ENCODE assay signal across 1 cellular context in the genomic region with DNA sequence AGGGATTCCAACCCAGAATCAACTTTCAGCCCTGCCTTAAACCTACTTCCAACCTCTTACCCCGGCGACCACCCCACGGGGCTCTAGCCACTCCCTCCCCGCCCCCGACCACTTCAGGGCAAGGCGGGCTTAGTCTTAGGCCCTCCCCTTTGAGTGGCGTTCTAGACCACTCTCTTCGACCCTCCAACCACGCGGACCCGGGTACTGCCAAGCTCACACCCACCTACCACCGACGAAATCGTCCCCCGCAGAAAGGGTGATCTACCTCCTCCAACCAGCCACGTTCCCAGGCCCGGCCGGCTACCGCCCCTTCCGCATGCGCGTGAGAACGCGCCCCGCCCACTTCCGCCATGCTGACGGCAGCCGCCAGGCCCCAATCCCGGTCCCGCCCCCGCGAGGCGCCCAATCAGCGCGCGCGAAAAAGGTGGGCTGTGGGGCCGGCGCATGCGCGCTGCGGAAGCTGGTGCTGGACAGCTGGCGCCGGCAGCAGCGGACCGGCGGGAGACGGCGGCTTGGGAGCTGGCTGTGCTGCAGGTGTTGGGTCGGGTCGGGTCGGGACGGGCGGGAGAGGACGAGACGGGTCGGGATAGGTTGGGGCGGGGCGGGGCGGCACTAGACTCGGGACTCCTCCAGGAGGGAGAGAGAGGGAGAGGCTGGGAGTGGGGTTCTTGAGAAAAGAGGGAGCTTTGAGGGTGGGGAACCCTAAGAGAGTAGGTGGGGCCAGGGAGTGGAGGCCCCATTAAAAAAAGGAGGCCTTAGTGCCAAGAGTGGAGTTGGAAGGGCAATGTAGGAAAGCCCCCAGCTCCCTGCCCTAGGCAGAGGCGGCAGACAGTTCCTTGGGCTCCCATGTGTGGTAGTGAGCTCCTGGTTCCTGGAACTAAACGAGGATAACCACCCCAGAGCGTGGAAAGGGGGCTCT.
TF ChIP-seq lines count a peak whose summit lies in the region.

A gene with protein sequence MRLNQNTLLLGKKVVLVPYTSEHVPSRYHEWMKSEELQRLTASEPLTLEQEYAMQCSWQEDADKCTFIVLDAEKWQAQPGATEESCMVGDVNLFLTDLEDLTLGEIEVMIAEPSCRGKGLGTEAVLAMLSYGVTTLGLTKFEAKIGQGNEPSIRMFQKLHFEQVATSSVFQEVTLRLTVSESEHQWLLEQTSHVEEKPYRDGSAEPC (minus strand): TSS at position 302 of the 919 bp plus-strand sequence. CDS start 647 bp downstream, outside the sequence.

TF ChIP-seq in K562, 482 proteins besides CTCF, POLR2A, EP300 and RAD21 (continued from another document and continues in another):
- TF ChIP-seq, protein P1, sequence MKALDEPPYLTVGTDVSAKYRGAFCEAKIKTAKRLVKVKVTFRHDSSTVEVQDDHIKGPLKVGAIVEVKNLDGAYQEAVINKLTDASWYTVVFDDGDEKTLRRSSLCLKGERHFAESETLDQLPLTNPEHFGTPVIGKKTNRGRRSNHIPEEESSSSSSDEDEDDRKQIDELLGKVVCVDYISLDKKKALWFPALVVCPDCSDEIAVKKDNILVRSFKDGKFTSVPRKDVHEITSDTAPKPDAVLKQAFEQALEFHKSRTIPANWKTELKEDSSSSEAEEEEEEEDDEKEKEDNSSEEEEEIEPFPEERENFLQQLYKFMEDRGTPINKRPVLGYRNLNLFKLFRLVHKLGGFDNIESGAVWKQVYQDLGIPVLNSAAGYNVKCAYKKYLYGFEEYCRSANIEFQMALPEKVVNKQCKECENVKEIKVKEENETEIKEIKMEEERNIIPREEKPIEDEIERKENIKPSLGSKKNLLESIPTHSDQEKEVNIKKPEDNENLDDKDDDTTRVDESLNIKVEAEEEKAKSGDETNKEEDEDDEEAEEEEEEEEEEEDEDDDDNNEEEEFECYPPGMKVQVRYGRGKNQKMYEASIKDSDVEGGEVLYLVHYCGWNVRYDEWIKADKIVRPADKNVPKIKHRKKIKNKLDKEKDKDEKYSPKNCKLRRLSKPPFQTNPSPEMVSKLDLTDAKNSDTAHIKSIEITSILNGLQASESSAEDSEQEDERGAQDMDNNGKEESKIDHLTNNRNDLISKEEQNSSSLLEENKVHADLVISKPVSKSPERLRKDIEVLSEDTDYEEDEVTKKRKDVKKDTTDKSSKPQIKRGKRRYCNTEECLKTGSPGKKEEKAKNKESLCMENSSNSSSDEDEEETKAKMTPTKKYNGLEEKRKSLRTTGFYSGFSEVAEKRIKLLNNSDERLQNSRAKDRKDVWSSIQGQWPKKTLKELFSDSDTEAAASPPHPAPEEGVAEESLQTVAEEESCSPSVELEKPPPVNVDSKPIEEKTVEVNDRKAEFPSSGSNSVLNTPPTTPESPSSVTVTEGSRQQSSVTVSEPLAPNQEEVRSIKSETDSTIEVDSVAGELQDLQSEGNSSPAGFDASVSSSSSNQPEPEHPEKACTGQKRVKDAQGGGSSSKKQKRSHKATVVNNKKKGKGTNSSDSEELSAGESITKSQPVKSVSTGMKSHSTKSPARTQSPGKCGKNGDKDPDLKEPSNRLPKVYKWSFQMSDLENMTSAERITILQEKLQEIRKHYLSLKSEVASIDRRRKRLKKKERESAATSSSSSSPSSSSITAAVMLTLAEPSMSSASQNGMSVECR (CRISPR knock-in tag; IDR thresholded peaks at IDR 0.05), result no peak
- TF ChIP-seq ZSCAN29 (IDR thresholded peaks at IDR 0.05), result no peak
- TF ChIP-seq POLR2G (IDR thresholded peaks at IDR 0.05; ENCODE audit: low read depth, low read length), result peak; percentile 86
- no peak for TF ChIP-seq STAG1 (CRISPR knock-in tag; IDR thresholded peaks at IDR 0.05; ENCODE audit: borderline replicate concordance)
- peak; percentile 60; the same call in 1 of the 2 replicates for TF ChIP-seq SPI1 (IDR thresholded peaks at IDR 0.05; ENCODE audit: borderline replicate concordance, low read depth, low read length)
- TF ChIP-seq, protein P2, sequence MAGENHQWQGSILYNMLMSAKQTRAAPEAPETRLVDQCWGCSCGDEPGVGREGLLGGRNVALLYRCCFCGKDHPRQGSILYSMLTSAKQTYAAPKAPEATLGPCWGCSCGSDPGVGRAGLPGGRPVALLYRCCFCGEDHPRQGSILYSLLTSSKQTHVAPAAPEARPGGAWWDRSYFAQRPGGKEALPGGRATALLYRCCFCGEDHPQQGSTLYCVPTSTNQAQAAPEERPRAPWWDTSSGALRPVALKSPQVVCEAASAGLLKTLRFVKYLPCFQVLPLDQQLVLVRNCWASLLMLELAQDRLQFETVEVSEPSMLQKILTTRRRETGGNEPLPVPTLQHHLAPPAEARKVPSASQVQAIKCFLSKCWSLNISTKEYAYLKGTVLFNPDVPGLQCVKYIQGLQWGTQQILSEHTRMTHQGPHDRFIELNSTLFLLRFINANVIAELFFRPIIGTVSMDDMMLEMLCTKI (IDR thresholded peaks at IDR 0.05; ENCODE audit: partially characterized antibody), result no peak
- TF ChIP-seq SMARCA5 (IDR thresholded peaks at IDR 0.05), result no peak
- no peak for TF ChIP-seq BACH1 (tag; IDR thresholded peaks at IDR 0.05)
- no peak for TF ChIP-seq ZNF436 (CRISPR knock-in tag; IDR thresholded peaks at IDR 0.05)
- TF ChIP-seq, protein P3, sequence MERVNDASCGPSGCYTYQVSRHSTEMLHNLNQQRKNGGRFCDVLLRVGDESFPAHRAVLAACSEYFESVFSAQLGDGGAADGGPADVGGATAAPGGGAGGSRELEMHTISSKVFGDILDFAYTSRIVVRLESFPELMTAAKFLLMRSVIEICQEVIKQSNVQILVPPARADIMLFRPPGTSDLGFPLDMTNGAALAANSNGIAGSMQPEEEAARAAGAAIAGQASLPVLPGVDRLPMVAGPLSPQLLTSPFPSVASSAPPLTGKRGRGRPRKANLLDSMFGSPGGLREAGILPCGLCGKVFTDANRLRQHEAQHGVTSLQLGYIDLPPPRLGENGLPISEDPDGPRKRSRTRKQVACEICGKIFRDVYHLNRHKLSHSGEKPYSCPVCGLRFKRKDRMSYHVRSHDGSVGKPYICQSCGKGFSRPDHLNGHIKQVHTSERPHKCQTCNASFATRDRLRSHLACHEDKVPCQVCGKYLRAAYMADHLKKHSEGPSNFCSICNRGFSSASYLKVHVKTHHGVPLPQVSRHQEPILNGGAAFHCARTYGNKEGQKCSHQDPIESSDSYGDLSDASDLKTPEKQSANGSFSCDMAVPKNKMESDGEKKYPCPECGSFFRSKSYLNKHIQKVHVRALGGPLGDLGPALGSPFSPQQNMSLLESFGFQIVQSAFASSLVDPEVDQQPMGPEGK (CRISPR knock-in tag; IDR thresholded peaks at IDR 0.05; ENCODE audit: borderline replicate concordance), result no peak
- TF ChIP-seq, protein P4, sequence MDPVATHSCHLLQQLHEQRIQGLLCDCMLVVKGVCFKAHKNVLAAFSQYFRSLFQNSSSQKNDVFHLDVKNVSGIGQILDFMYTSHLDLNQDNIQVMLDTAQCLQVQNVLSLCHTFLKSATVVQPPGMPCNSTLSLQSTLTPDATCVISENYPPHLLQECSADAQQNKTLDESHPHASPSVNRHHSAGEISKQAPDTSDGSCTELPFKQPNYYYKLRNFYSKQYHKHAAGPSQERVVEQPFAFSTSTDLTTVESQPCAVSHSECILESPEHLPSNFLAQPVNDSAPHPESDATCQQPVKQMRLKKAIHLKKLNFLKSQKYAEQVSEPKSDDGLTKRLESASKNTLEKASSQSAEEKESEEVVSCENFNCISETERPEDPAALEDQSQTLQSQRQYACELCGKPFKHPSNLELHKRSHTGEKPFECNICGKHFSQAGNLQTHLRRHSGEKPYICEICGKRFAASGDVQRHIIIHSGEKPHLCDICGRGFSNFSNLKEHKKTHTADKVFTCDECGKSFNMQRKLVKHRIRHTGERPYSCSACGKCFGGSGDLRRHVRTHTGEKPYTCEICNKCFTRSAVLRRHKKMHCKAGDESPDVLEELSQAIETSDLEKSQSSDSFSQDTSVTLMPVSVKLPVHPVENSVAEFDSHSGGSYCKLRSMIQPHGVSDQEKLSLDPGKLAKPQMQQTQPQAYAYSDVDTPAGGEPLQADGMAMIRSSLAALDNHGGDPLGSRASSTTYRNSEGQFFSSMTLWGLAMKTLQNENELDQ (CRISPR knock-in tag; IDR thresholded peaks at IDR 0.05; ENCODE audit: borderline replicate concordance), result no peak
- TF ChIP-seq ZNF561 (CRISPR knock-in tag; conservative IDR thresholded peaks at IDR 0.05), result no peak
- no peak for TF ChIP-seq CCAR2 (IDR thresholded peaks at IDR 0.05; ENCODE audit: low read depth, low read length)
- TF ChIP-seq KLF1 (tag; IDR thresholded peaks at IDR 0.05), result no peak; the same call in 1 of the 2 replicates
- TF ChIP-seq POLR2B (IDR thresholded peaks at IDR 0.05; ENCODE audit: low read depth, partially characterized antibody), result peak; percentile 83
- TF ChIP-seq, protein P5, sequence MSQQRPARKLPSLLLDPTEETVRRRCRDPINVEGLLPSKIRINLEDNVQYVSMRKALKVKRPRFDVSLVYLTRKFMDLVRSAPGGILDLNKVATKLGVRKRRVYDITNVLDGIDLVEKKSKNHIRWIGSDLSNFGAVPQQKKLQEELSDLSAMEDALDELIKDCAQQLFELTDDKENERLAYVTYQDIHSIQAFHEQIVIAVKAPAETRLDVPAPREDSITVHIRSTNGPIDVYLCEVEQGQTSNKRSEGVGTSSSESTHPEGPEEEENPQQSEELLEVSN (IDR thresholded peaks at IDR 0.05; ENCODE audit: borderline replicate concordance in 1 of 2, extremely low read depth in 1 of 2, insufficient read depth in 1 of 2, insufficient read length in 1 of 2, low read depth in 1 of 2, low read length in 1 of 2, poor library complexity in 1 of 2, severe bottlenecking in 1 of 2), result peak; percentile 74 to 92
- no peak for TF ChIP-seq RAD51 (IDR thresholded peaks at IDR 0.05; ENCODE audit: borderline replicate concordance, low read depth)
- TF ChIP-seq ZNF197 (CRISPR knock-in tag; IDR thresholded peaks at IDR 0.05; ENCODE audit: low read depth), result no peak
- TF ChIP-seq HNRNPLL (IDR thresholded peaks at IDR 0.05; ENCODE audit: low read depth, low read length, poor library complexity, severe bottlenecking), result peak; percentile 28
- TF ChIP-seq FUS (optimal IDR thresholded peaks at IDR 0.05; ENCODE audit: low read depth, low read length), result no peak
- peak; percentile 92 for TF ChIP-seq MYC (IDR thresholded peaks at IDR 0.05; ENCODE audit: low read depth, low read length)
- TF ChIP-seq MYC (CRISPR knock-in tag; IDR thresholded peaks at IDR 0.05; ENCODE audit: borderline replicate concordance, low read depth), result 0 out of 2 replicates have a peak, but pooled peaks have one; percentile 55
- no peak for TF ChIP-seq ZNF57 (CRISPR knock-in tag; IDR thresholded peaks at IDR 0.05)
- no peak for TF ChIP-seq NONO (IDR thresholded peaks at IDR 0.05; ENCODE audit: low read depth in 2 of 2, low read length in 1 of 2)
- TF ChIP-seq, protein P6, sequence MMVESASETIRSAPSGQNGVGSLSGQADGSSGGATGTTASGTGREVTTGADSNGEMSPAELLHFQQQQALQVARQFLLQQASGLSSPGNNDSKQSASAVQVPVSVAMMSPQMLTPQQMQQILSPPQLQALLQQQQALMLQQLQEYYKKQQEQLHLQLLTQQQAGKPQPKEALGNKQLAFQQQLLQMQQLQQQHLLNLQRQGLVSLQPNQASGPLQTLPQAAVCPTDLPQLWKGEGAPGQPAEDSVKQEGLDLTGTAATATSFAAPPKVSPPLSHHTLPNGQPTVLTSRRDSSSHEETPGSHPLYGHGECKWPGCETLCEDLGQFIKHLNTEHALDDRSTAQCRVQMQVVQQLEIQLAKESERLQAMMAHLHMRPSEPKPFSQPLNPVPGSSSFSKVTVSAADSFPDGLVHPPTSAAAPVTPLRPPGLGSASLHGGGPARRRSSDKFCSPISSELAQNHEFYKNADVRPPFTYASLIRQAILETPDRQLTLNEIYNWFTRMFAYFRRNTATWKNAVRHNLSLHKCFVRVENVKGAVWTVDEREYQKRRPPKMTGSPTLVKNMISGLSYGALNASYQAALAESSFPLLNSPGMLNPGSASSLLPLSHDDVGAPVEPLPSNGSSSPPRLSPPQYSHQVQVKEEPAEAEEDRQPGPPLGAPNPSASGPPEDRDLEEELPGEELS (CRISPR knock-in tag; IDR thresholded peaks at IDR 0.05; ENCODE audit: borderline replicate concordance), result no peak
- TF ChIP-seq, protein P7, sequence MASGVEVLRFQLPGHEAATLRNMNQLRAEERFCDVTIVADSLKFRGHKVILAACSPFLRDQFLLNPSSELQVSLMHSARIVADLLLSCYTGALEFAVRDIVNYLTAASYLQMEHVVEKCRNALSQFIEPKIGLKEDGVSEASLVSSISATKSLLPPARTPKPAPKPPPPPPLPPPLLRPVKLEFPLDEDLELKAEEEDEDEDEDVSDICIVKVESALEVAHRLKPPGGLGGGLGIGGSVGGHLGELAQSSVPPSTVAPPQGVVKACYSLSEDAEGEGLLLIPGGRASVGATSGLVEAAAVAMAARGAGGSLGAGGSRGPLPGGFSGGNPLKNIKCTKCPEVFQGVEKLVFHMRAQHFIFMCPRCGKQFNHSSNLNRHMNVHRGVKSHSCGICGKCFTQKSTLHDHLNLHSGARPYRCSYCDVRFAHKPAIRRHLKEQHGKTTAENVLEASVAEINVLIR (CRISPR knock-in tag; IDR thresholded peaks at IDR 0.05), result peak; percentile 24; the same call in 1 of the 2 replicates
- TF ChIP-seq, protein P8, sequence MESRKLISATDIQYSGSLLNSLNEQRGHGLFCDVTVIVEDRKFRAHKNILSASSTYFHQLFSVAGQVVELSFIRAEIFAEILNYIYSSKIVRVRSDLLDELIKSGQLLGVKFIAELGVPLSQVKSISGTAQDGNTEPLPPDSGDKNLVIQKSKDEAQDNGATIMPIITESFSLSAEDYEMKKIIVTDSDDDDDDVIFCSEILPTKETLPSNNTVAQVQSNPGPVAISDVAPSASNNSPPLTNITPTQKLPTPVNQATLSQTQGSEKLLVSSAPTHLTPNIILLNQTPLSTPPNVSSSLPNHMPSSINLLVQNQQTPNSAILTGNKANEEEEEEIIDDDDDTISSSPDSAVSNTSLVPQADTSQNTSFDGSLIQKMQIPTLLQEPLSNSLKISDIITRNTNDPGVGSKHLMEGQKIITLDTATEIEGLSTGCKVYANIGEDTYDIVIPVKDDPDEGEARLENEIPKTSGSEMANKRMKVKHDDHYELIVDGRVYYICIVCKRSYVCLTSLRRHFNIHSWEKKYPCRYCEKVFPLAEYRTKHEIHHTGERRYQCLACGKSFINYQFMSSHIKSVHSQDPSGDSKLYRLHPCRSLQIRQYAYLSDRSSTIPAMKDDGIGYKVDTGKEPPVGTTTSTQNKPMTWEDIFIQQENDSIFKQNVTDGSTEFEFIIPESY (CRISPR knock-in tag; IDR thresholded peaks at IDR 0.05), result no peak
- peak; percentile 55; the same call in 1 of the 2 replicates for TF ChIP-seq JUN (IDR thresholded peaks at IDR 0.05; ENCODE audit: borderline replicate concordance, low read depth, low read length)
- TF ChIP-seq JUN (CRISPR knock-in tag; IDR thresholded peaks at IDR 0.05; ENCODE audit: borderline replicate concordance), result no peak
- TF ChIP-seq SUPT5H (IDR thresholded peaks at IDR 0.05), result peak; percentile 89
- no peak for TF ChIP-seq ZNF830 (CRISPR knock-in tag; IDR thresholded peaks at IDR 0.05)
- TF ChIP-seq TAF15 (IDR thresholded peaks at IDR 0.05; ENCODE audit: low read depth, low read length), result no peak
- TF ChIP-seq CREM (IDR thresholded peaks at IDR 0.05; ENCODE audit: low read depth), result peak; percentile 80
- TF ChIP-seq LCOR (CRISPR knock-in tag; IDR thresholded peaks at IDR 0.05), result no peak
- no peak for TF ChIP-seq DNMT1 (IDR thresholded peaks at IDR 0.05)
